In the genomic region with DNA sequence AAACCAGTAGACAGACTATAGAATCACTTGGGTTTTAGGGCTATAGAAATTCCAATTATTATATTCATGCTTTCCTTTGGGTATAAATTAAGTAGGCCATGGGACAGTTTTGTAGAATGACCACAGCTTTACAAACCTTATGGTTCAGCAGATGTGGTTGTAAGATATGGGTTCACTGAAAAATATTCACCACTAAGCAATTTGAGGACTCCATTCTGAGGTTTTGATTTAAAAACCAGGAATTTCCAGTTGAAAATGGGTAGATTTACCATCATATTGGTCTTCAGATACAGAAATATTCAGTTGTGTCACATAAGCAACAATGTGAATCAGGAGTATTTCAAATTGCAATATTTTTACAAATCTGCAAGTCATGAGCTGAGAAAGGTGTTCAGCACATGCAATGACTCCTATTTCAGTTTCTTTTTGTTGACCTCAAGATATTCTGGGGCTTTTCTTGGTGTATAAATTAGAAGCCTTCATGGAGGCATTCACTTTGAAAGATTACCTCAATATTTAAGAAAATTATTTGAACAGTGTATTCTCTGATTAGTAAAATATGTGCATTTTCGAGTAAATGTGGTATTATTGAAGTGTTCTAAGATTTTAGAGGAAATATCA, we compare ENCODE assay signal across 19 cellular contexts.
"Had no signal": no experiment of that assay in that cellular context is flagged by ENCODE, and none has a peak within 500 bp of the region (broad histone marks: within the 10 kb centered on the region; RNA-seq: fewer than 3 reads in every experiment).

No MANE protein-coding gene starts in this region.

- H3K9me3 Mint-ChIP-seq: activated T-helper 2 cell treated with anti-CD3 and anti-CD28 coated beads, Interferon-gamma antibody, Interleukin-2, Interleukin-4, amounts not matched to agents 10 μg/mL and 5 μg/mL and 100 μg/mL, durations not matched to agents 14 hours and 24 hours and 36 hours; stimulated activated naive B cell treated with anti-CD40 and anti-IgM and Interleukin-4, amounts not matched to agents 10 μg/mL and 1 μg/mL and 100 μg/mL, for 72 hours had no signal

- H3K36me3 Mint-ChIP-seq: stimulated activated naive B cell treated with anti-CD40 and anti-IgM and Interleukin-4, amounts not matched to agents 10 μg/mL and 1 μg/mL and 100 μg/mL, for 72 hours had no signal

- H3K4me3 ChIP-seq: esophagus muscularis mucosa, left ventricle myocardium inferior, prostate gland, right lobe of liver, tibial nerve, vagina had no signal

- H3K4me1 ChIP-seq: esophagus muscularis mucosa, left ventricle myocardium inferior, prostate gland, right lobe of liver, tibial nerve, vagina had no signal

- H3K27me3 Mint-ChIP-seq: activated CD4-positive, alpha-beta T cell treated with anti-CD3 and anti-CD28 coated beads for 36 hours; stimulated activated naive B cell treated with anti-CD40 and anti-IgM and Interleukin-4, amounts not matched to agents 10 μg/mL and 1 μg/mL and 100 μg/mL, for 72 hours had no signal

- FAIRE-seq: islet of Langerhans had no signal

- ATAC-seq: activated CD4-positive, alpha-beta T cell treated with anti-CD3 and anti-CD28 coated beads for 36 hours; right lobe of liver; stimulated activated naive B cell treated with anti-CD40 and anti-IgM and Interleukin-4, amounts not matched to agents 10 μg/mL and 1 μg/mL and 100 μg/mL, for 72 hours had no signal

- H3K9me3 ChIP-seq: left ventricle myocardium inferior, prostate gland, right lobe of liver, tibial nerve, vagina had no signal

- H3K4me3 Mint-ChIP-seq: activated CD4-positive, alpha-beta T cell treated with anti-CD3 and anti-CD28 coated beads for 36 hours; nephron; stimulated activated naive B cell treated with anti-CD40 and anti-IgM and Interleukin-4, amounts not matched to agents 10 μg/mL and 1 μg/mL and 100 μg/mL, for 72 hours had no signal

- H3K27ac ChIP-seq: esophagus muscularis mucosa, left ventricle myocardium inferior, prostate gland, right lobe of liver, tibial nerve, vagina, WERI-Rb-1 had no signal

- H3K27ac Mint-ChIP-seq: activated CD4-positive, alpha-beta T cell treated with anti-CD3 and anti-CD28 coated beads for 36 hours; activated T-helper 2 cell treated with anti-CD3 and anti-CD28 coated beads, Interferon-gamma antibody, Interleukin-2, Interleukin-4, amounts not matched to agents 10 μg/mL and 5 μg/mL and 100 μg/mL, durations not matched to agents 14 hours and 24 hours and 36 hours; nephron; stimulated activated naive B cell treated with anti-CD40 and anti-IgM and Interleukin-4, amounts not matched to agents 10 μg/mL and 1 μg/mL and 100 μg/mL, for 72 hours had no signal

- DNase-seq: activated CD4-positive, alpha-beta T cell treated with anti-CD3 and anti-CD28 coated beads for 36 hours; activated CD8-positive, alpha-beta memory T cell treated with anti-CD3 and anti-CD28 coated beads for 24 hours; activated naive CD4-positive, alpha-beta T cell treated with anti-CD3 and anti-CD28 coated beads, Interleukin-2, amount 50 U/mL, for 16 hours; amniotic stem cell; foreskin fibroblast; left ventricle myocardium inferior; mesenchymal stem cell; occipital lobe; right lobe of liver; stimulated activated CD4-positive, alpha-beta T cell treated with anti-CD3 and anti-CD28 coated beads, Interleukin-2, amount 100 ng/mL, for 24 hours; stimulated activated naive B cell treated with anti-CD40 and anti-IgM and Interleukin-4, amounts not matched to agents 10 μg/mL and 1 μg/mL and 100 μg/mL, for 72 hours; WERI-Rb-1 had no signal

- H3K4me1 Mint-ChIP-seq: activated CD4-positive, alpha-beta T cell treated with anti-CD3 and anti-CD28 coated beads for 36 hours; nephron; stimulated activated naive B cell treated with anti-CD40 and anti-IgM and Interleukin-4, amounts not matched to agents 10 μg/mL and 1 μg/mL and 100 μg/mL, for 72 hours had no signal
